In genomic region chr9:16591092-16591491, GRCh38 we compare ENCODE assay signal across 32 cellular contexts.
"Had no signal": no experiment of that assay in that cellular context is flagged by ENCODE, and none has a peak within 500 bp of the region (broad histone marks: within the 10 kb centered on the region; RNA-seq: fewer than 3 reads in every experiment).

No MANE protein-coding gene starts in this region.

- H3K27me3 Mint-ChIP-seq: activated CD4-positive, alpha-beta memory T cell treated with anti-CD3 and anti-CD28 coated beads for 36 hours; activated CD4-positive, alpha-beta T cell treated with anti-CD3 and anti-CD28 coated beads for 36 hours; activated CD4-positive, alpha-beta T cell treated with anti-CD3 and anti-CD28 coated beads, Interleukin-2, amount 10 ng/mL, durations not matched to agents 24 days and 14 days; activated CD8-positive, alpha-beta memory T cell treated with anti-CD3 and anti-CD28 coated beads, Interleukin-2, amount 10 ng/mL, durations not matched to agents 7 days and 5 days; activated naive CD4-positive, alpha-beta T cell treated with anti-CD3 and anti-CD28 coated beads, Interleukin-2, amount 50 U/mL, for 24 hours; activated naive CD8-positive, alpha-beta T cell treated with anti-CD3 and anti-CD28 coated beads, Interleukin-2, amount 50 U/mL, for 24 hours; effector memory CD8-positive, alpha-beta T cell had no signal

- H3K27ac Mint-ChIP-seq: activated CD4-positive, alpha-beta memory T cell treated with anti-CD3 and anti-CD28 coated beads for 36 hours; activated CD4-positive, alpha-beta T cell treated with anti-CD3 and anti-CD28 coated beads for 36 hours; activated CD4-positive, alpha-beta T cell treated with anti-CD3 and anti-CD28 coated beads, Interleukin-2, amount 10 ng/mL, durations not matched to agents 24 days and 14 days; activated CD8-positive, alpha-beta memory T cell treated with anti-CD3 and anti-CD28 coated beads, Interleukin-2, amount 10 ng/mL, durations not matched to agents 7 days and 5 days; activated CD8-positive, alpha-beta T cell treated with anti-CD3 and anti-CD28 coated beads, Interleukin-2, amount 10 ng/mL, durations not matched to agents 7 days and 5 days; activated naive CD4-positive, alpha-beta T cell treated with anti-CD3 and anti-CD28 coated beads for 36 hours; activated naive CD4-positive, alpha-beta T cell treated with anti-CD3 and anti-CD28 coated beads, Interleukin-2, amount 50 U/mL, for 24 hours; activated naive CD8-positive, alpha-beta T cell treated with anti-CD3 and anti-CD28 coated beads for 36 hours; activated naive CD8-positive, alpha-beta T cell treated with anti-CD3 and anti-CD28 coated beads, Interleukin-2, amount 50 U/mL, for 24 hours; activated T-helper 1 cell treated with anti-CD3 and anti-CD28 coated beads, Interleukin-12 subunit alpha, Interleukin-12 subunit beta, Interleukin-2, Interleukin-4 antibody, amounts not matched to agents 30 ng/mL and 10 ng/mL and 1 ng/mL, durations not matched to agents 14 hours and 24 hours and 36 hours; activated T-helper 2 cell treated with anti-CD3 and anti-CD28 coated beads, Interferon-gamma antibody, Interleukin-2, Interleukin-4, amounts not matched to agents 10 μg/mL and 5 μg/mL and 100 μg/mL, durations not matched to agents 14 hours and 24 hours and 36 hours; brain; effector memory CD8-positive, alpha-beta T cell had no signal

- H3K4me3 Mint-ChIP-seq: activated CD4-positive, alpha-beta memory T cell treated with anti-CD3 and anti-CD28 coated beads for 36 hours; activated CD4-positive, alpha-beta T cell treated with anti-CD3 and anti-CD28 coated beads for 36 hours; activated CD4-positive, alpha-beta T cell treated with anti-CD3 and anti-CD28 coated beads, Interleukin-2, amount 10 ng/mL, durations not matched to agents 24 days and 14 days; activated CD8-positive, alpha-beta memory T cell treated with anti-CD3 and anti-CD28 coated beads, Interleukin-2, amount 10 ng/mL, durations not matched to agents 7 days and 5 days; activated CD8-positive, alpha-beta T cell treated with anti-CD3 and anti-CD28 coated beads, Interleukin-2, amount 10 ng/mL, durations not matched to agents 7 days and 5 days; activated naive CD4-positive, alpha-beta T cell treated with anti-CD3 and anti-CD28 coated beads for 36 hours; activated naive CD4-positive, alpha-beta T cell treated with anti-CD3 and anti-CD28 coated beads, Interleukin-2, amount 50 U/mL, for 24 hours; activated naive CD8-positive, alpha-beta T cell treated with anti-CD3 and anti-CD28 coated beads for 36 hours; activated naive CD8-positive, alpha-beta T cell treated with anti-CD3 and anti-CD28 coated beads, Interleukin-2, amount 50 U/mL, for 24 hours; activated T-helper 1 cell treated with anti-CD3 and anti-CD28 coated beads, Interleukin-12 subunit alpha, Interleukin-12 subunit beta, Interleukin-2, Interleukin-4 antibody, amounts not matched to agents 30 ng/mL and 10 ng/mL and 1 ng/mL, durations not matched to agents 14 hours and 24 hours and 36 hours; brain; effector memory CD8-positive, alpha-beta T cell had no signal

- H3K9me3 Mint-ChIP-seq: activated CD4-positive, alpha-beta T cell treated with anti-CD3 and anti-CD28 coated beads, Interleukin-2, amount 10 ng/mL, durations not matched to agents 24 days and 14 days; activated naive CD8-positive, alpha-beta T cell treated with anti-CD3 and anti-CD28 coated beads for 36 hours; activated naive CD8-positive, alpha-beta T cell treated with anti-CD3 and anti-CD28 coated beads, Interleukin-2, amount 50 U/mL, for 24 hours; brain had no signal

- H3K36me3 Mint-ChIP-seq: activated CD4-positive, alpha-beta memory T cell treated with anti-CD3 and anti-CD28 coated beads for 36 hours; activated CD8-positive, alpha-beta memory T cell treated with anti-CD3 and anti-CD28 coated beads, Interleukin-2, amount 10 ng/mL, durations not matched to agents 7 days and 5 days; activated naive CD4-positive, alpha-beta T cell treated with anti-CD3 and anti-CD28 coated beads, Interleukin-2, amount 50 U/mL, for 24 hours; activated naive CD8-positive, alpha-beta T cell treated with anti-CD3 and anti-CD28 coated beads for 36 hours; brain had no signal

- DNase-seq: activated CD4-positive, alpha-beta memory T cell treated with anti-CD3 and anti-CD28 coated beads for 36 hours; activated CD4-positive, alpha-beta T cell treated with anti-CD3 and anti-CD28 coated beads for 36 hours; activated CD4-positive, alpha-beta T cell treated with anti-CD3 and anti-CD28 coated beads, Interleukin-2, amount 10 ng/mL, durations not matched to agents 24 days and 14 days; activated CD4-positive, CD25-positive, alpha-beta regulatory T cell; activated CD4-positive, CD25-positive, alpha-beta regulatory T cell treated with anti-CD3 and anti-CD28 coated beads, Interleukin-2, amount 50 U/mL, for 72 hours; activated CD8-positive, alpha-beta memory T cell treated with anti-CD3 and anti-CD28 coated beads, Interleukin-2, amount 10 ng/mL, durations not matched to agents 7 days and 5 days; activated CD8-positive, alpha-beta memory T cell treated with anti-CD3 and anti-CD28 coated beads, Interleukin-2, amount 50 U/mL, for 4 hours; activated CD8-positive, alpha-beta T cell treated with anti-CD3 and anti-CD28 coated beads, Interleukin-2, amount 10 ng/mL, durations not matched to agents 7 days and 5 days; activated effector memory CD4-positive, alpha-beta T cell treated with anti-CD3 and anti-CD28 coated beads, Interleukin-2, amount 50 U/mL, for 16 hours; activated naive CD4-positive, alpha-beta T cell treated with anti-CD3 and anti-CD28 coated beads for 36 hours; activated naive CD8-positive, alpha-beta T cell treated with anti-CD3 and anti-CD28 coated beads for 36 hours; activated naive CD8-positive, alpha-beta T cell treated with anti-CD3 and anti-CD28 coated beads, Interleukin-2, amount 50 U/mL, for 24 hours; activated T-cell treated with anti-CD3 and anti-CD28 coated beads, Interleukin-2, amount 50 U/mL, for 1 hour; activated T-cell treated with anti-CD3 and anti-CD28 coated beads, Interleukin-2, amount 50 U/mL, for 48 hours; adrenal gland; caudate nucleus; cortex of kidney; dermis blood vessel endothelial cell; effector CD4-positive, alpha-beta T cell; effector memory CD8-positive, alpha-beta T cell; erythroblast; foreskin keratinocyte; heart right ventricle; T-helper 2 cell had no signal

- FAIRE-seq: colon had no signal

- ATAC-seq: activated CD4-positive, alpha-beta T cell treated with anti-CD3 and anti-CD28 coated beads for 36 hours; activated CD8-positive, alpha-beta memory T cell treated with anti-CD3 and anti-CD28 coated beads, Interleukin-2, amount 10 ng/mL, durations not matched to agents 7 days and 5 days; activated CD8-positive, alpha-beta T cell treated with anti-CD3 and anti-CD28 coated beads, Interleukin-2, amount 10 ng/mL, durations not matched to agents 7 days and 5 days; activated naive CD8-positive, alpha-beta T cell treated with anti-CD3 and anti-CD28 coated beads, Interleukin-2, amount 50 U/mL, for 24 hours; effector memory CD8-positive, alpha-beta T cell; foreskin keratinocyte; gastroesophageal sphincter; heart right ventricle had no signal

- H3K4me3 ChIP-seq: adrenal gland, ascending aorta, esophagus muscularis mucosa, gastroesophageal sphincter, heart right ventricle had no signal

- H3K36me3 ChIP-seq: adrenal gland, ascending aorta, esophagus muscularis mucosa, gastroesophageal sphincter, heart right ventricle had no signal

- H3K27me3 ChIP-seq: adrenal gland, ascending aorta, esophagus muscularis mucosa, foreskin keratinocyte, gastroesophageal sphincter, heart right ventricle had no signal

- H3K4me1 ChIP-seq: adrenal gland, ascending aorta, foreskin keratinocyte, heart right ventricle had no signal

- H3K9me3 ChIP-seq: adrenal gland, ascending aorta, esophagus muscularis mucosa, gastroesophageal sphincter, heart right ventricle had no signal

- H3K4me1 Mint-ChIP-seq: activated CD4-positive, alpha-beta T cell treated with anti-CD3 and anti-CD28 coated beads for 36 hours; activated CD4-positive, alpha-beta T cell treated with anti-CD3 and anti-CD28 coated beads, Interleukin-2, amount 10 ng/mL, durations not matched to agents 24 days and 14 days; activated CD8-positive, alpha-beta memory T cell treated with anti-CD3 and anti-CD28 coated beads, Interleukin-2, amount 10 ng/mL, durations not matched to agents 7 days and 5 days; activated naive CD4-positive, alpha-beta T cell treated with anti-CD3 and anti-CD28 coated beads, Interleukin-2, amount 50 U/mL, for 24 hours; activated naive CD8-positive, alpha-beta T cell treated with anti-CD3 and anti-CD28 coated beads for 36 hours; activated naive CD8-positive, alpha-beta T cell treated with anti-CD3 and anti-CD28 coated beads, Interleukin-2, amount 50 U/mL, for 24 hours had no signal

- H3K27ac ChIP-seq: adrenal gland, ascending aorta, esophagus muscularis mucosa, foreskin keratinocyte, gastroesophageal sphincter, heart right ventricle had no signal
